15 cellular contexts compared by ENCODE assay signal in genomic region chr3:72339750-72340025, GRCh38.
DNase-seq lines count a peak whose midpoint lies in the region; ATAC-seq and TF ChIP-seq lines count a peak whose summit lies in the region.
"Had no signal": no experiment of that assay in that cellular context is flagged by ENCODE, and none has a peak within 500 bp of the region (broad histone marks: within the 10 kb centered on the region; RNA-seq: fewer than 3 reads in every experiment).

No MANE protein-coding gene starts in this region.

- H2BK120ac ChIP-seq in IMR-90 (ENCODE audit: low read depth, low read length) = peak overlapping the region; percentile 45; the same call in 1 of the 2 replicates
- H2BK120ac ChIP-seq in mesenchymal stem cell (ENCODE audit: low read depth, low read length) = no peak overlapping the region

- H4K8ac ChIP-seq in IMR-90 (ENCODE audit: low read depth in 2 of 2, low read length in 2 of 2) (peak overlapping the region; percentile 5 to 56; a peak in 1 of 4 replicates), mesenchymal stem cell (ENCODE audit: low read length) (peak overlapping the region; percentile 30)

- H3K4ac ChIP-seq in IMR-90 (ENCODE audit: low read depth, low read length) (peak overlapping the region; percentile 83), mesenchymal stem cell (ENCODE audit: low read depth in 1 of 2, low read length in 2 of 2) (peak overlapping the region in 1 of 2 experiments; percentile 88)

- POLR2A ChIA-PET in IMR-90 (lab: Charles Lee; ENCODE audit: unreplicated experiment) = no interaction called here

- H3K9ac ChIP-seq in IMR-90 (ENCODE audit: low read depth, low read length) (no peak overlapping the region), mesenchymal stem cell (ENCODE audit: low read length) (peak overlapping the region; percentile 31)
- H3K9ac ChIP-seq: BLaER1 had no signal

- H2BK5ac ChIP-seq in IMR-90 (ENCODE audit: low read depth, low read length, poor library complexity, severe bottlenecking) = peak overlapping the region; percentile 79
- no peak overlapping the region for H2BK5ac ChIP-seq in mesenchymal stem cell (ENCODE audit: low read depth, low read length, poor library complexity, severe bottlenecking)

- H2AFZ ChIP-seq in IMR-90 (replicated peaks; ENCODE audit: low read length, poor library complexity) (peak overlapping the region; percentile 36), mesenchymal stem cell (ENCODE audit: low read depth, low read length) (peak overlapping the region; percentile 34)

- peak overlapping the region; percentile 27 for H3K27ac ChIP-seq in IMR-90 (ENCODE audit: insufficient read depth, low read length)
- H3K27ac ChIP-seq in adrenal gland = peak overlapping the region in 3 of 5 donors; percentile 33 to 58 (median 55)
- H3K27ac ChIP-seq in mesenchymal stem cell (ENCODE audit: low read length, poor library complexity, severe bottlenecking) = peak overlapping the region; percentile 35
- H3K27ac ChIP-seq in stomach = peak overlapping the region in 4 of 5 donors; percentile 10 to 55 (median 40)
- H3K27ac ChIP-seq: BLaER1 had no signal

- peak overlapping the region; percentile 23 for H2BK20ac ChIP-seq in IMR-90 (ENCODE audit: low read depth, low read length)

- DNase-seq in IMR-90 = no peak
- DNase-seq in adrenal gland = no peak
- no peak for DNase-seq in mesenchymal stem cell
- DNase-seq in stomach = no peak
- DNase-seq in LoVo (ENCODE audit: low spot score) = no peak
- DNase-seq: activated CD4-positive, alpha-beta T cell treated with anti-CD3 and anti-CD28 coated beads for 48 hours; cerebellar nuclear complex; DMS 273 treated with DMSO at 0.1 percent for 48 hours; effector memory CD8-positive, alpha-beta T cell; NCI-H526 treated with DMSO at 0.1 percent for 48 hours; stimulated activated CD4-positive, alpha-beta T cell treated with anti-CD3 and anti-CD28 coated beads, Interleukin-2, amount 100 ng/mL, for 48 hours had no signal

- H3K27me3 ChIP-seq in IMR-90 (ENCODE audit: control insufficient read depth, insufficient read depth, low read length) (no peaks in the 10 kb centered on the region), adrenal gland (no peaks in the 10 kb centered on the region), mesenchymal stem cell (ENCODE audit: control insufficient read depth in 1 of 2, insufficient read depth in 1 of 2, low read length in 2 of 2) (peaks cover 0 to 3% of the 10 kb centered on the region in 2 experiments), stomach (no peaks in the 10 kb centered on the region)
- H3K27me3 ChIP-seq: BLaER1 had no signal

- H2BK12ac ChIP-seq in mesenchymal stem cell (ENCODE audit: low read length in 2 of 2) = peak overlapping the region; percentile 4 to 99

- H3K56ac ChIP-seq in IMR-90 (ENCODE audit: extremely low read depth, insufficient read depth, low read length) = no peak overlapping the region

- BruUV-seq in IMR-90 (replicated peaks; lab: Mats Ljungman, UMichigan) = no TSS peak

- no peak for TF ChIP-seq CTCF in IMR-90 (conservative IDR thresholded peaks at IDR 0.05; ENCODE audit: low read depth, low read length)
- no peak for TF ChIP-seq CTCF in adrenal gland (IDR thresholded peaks at IDR 0.05)
- TF ChIP-seq CTCF in stomach (IDR thresholded peaks at IDR 0.05) = no peak

- H2AK5ac ChIP-seq in IMR-90 (ENCODE audit: low read depth, low read length) = peak overlapping the region; percentile 72
- H2AK5ac ChIP-seq in mesenchymal stem cell (ENCODE audit: low read length, severe bottlenecking) = peak overlapping the region; percentile 7

- peaks cover 15% of the 10 kb centered on the region for H3K4me1 ChIP-seq in IMR-90 (ENCODE audit: control insufficient read depth, insufficient read depth, low read length)
- peaks cover 0 to 3% of the 10 kb centered on the region in 2 donors for H3K4me1 ChIP-seq in adrenal gland (replicated peaks in 1 of 2)
- H3K4me1 ChIP-seq in mesenchymal stem cell (ENCODE audit: control insufficient read depth, insufficient read depth, low read depth, low read length) = peaks cover 24% of the 10 kb centered on the region
- H3K4me1 ChIP-seq in stomach = peaks cover 0 to 51% (median 20%) of the 10 kb centered on the region in 4 donors

- no peaks in the 10 kb centered on the region for H4K20me1 ChIP-seq in IMR-90 (ENCODE audit: insufficient read depth, low read length)
- H4K20me1 ChIP-seq: BLaER1 had no signal

- H3K14ac ChIP-seq in IMR-90 (replicated peaks; ENCODE audit: low read depth, low read length) (peak overlapping the region; percentile 31; the same call in 1 of the 2 replicates), mesenchymal stem cell (ENCODE audit: low read length in 2 of 2) (peak overlapping the region in 1 of 2 experiments; percentile 88)

- CTCF ChIA-PET in IMR-90 (lab: Yijun Ruan, JAX) = interaction anchor here (0.5 to 0.9 kb wide), 2 partner anchors 17 to 90 kb away, joined by 3 to 4 read pairs; no protein-coding TSS in a partner anchor

- peaks cover 25% of the 10 kb centered on the region for H3K9me1 ChIP-seq in IMR-90 (ENCODE audit: insufficient read depth, low read length)

- TF ChIP-seq RAD21 in IMR-90 (IDR thresholded peaks at IDR 0.05; ENCODE audit: low read length) = no peak

- peak overlapping the region; percentile 75 for H2AK9ac ChIP-seq in IMR-90 (replicated peaks; ENCODE audit: low read depth, low read length, poor library complexity)

- H3K23ac ChIP-seq in IMR-90 (ENCODE audit: low read depth, low read length) (no peak overlapping the region), mesenchymal stem cell (ENCODE audit: low read length in 2 of 2) (no peak overlapping the region)

- H3K9me3 ChIP-seq in IMR-90 (ENCODE audit: control insufficient read depth, insufficient read depth, low read length) = no peaks in the 10 kb centered on the region
- H3K9me3 ChIP-seq in adrenal gland (replicated peaks in 1 of 3) = no peaks in the 10 kb centered on the region
- H3K9me3 ChIP-seq in mesenchymal stem cell (ENCODE audit: control insufficient read depth, low read length) = no peaks in the 10 kb centered on the region
- no peaks in the 10 kb centered on the region for H3K9me3 ChIP-seq in stomach
- H3K9me3 ChIP-seq: BLaER1 had no signal

- dilution Hi-C loops in IMR-90 (cut with HindIII; ENCODE audit: low sequenced_read_pairs, unreplicated experiment) = no loop called here

- H3K4me3 ChIP-seq in IMR-90 (ENCODE audit: insufficient read depth, low read depth, low read length) (no peak overlapping the region), adrenal gland (no peak overlapping the region), mesenchymal stem cell (ENCODE audit: insufficient read depth in 1 of 2, low read depth in 1 of 2, low read length in 2 of 2) (no peak overlapping the region), stomach (no peak overlapping the region)
- H3K4me3 ChIP-seq: BLaER1 had no signal

- no CpG with 5 or more reads among the region's 4 CpGs for WGBS in IMR-90 (ENCODE audit: extremely low coverage in 2 of 2, insufficient read length in 1 of 2), 2 experiments
- 77 to 100% (median 85%) methylated on average over 2 to 4 of the region's 4 CpGs for WGBS in adrenal gland, 4 donors
- 36% methylated on average over 1 of the region's 4 CpGs for WGBS in mesenchymal stem cell
- 58 to 75% (median 67%) methylated on average over 4 of the region's 4 CpGs for WGBS in stomach, 5 donors

- H3K18ac ChIP-seq in IMR-90 (ENCODE audit: low read depth, low read length) (peak overlapping the region; percentile 14; the same call in 1 of the 2 replicates), mesenchymal stem cell (ENCODE audit: low read depth in 1 of 2, low read length in 2 of 2) (peak overlapping the region; percentile 1 to 97)

- H2BK15ac ChIP-seq in IMR-90 (ENCODE audit: low read depth, low read length) (peak overlapping the region; percentile 32; the same call in 2 of the 3 replicates), mesenchymal stem cell (ENCODE audit: low read depth, poor library complexity, severe bottlenecking) (no peak overlapping the region)

- no peaks in the 10 kb centered on the region for H3K79me1 ChIP-seq in IMR-90 (ENCODE audit: low read depth in 1 of 2, low read length in 2 of 2)
- no peaks in the 10 kb centered on the region for H3K79me1 ChIP-seq in mesenchymal stem cell (replicated peaks; ENCODE audit: low read length, poor library complexity, severe bottlenecking)

- in situ Hi-C loops in IMR-90 (cut with MboI; ENCODE audit: low sequenced_read_pairs) = no loop called here

- TF ChIP-seq EP300 in stomach (IDR thresholded peaks at IDR 0.05) = no peak

- TF ChIP-seq POLR2A in IMR-90 (IDR thresholded peaks at IDR 0.05; ENCODE audit: low read depth, low read length) = no peak
- no peak for TF ChIP-seq POLR2A in adrenal gland (IDR thresholded peaks at IDR 0.05)
- no peak for TF ChIP-seq POLR2A in stomach (IDR thresholded peaks at IDR 0.05)

- intact Hi-C loops in IMR-90 (cut with micrococcal nuclease) (loop anchor here (5.0 kb wide), 1 partner anchor 67 kb away; no protein-coding TSS in a partner anchor), adrenal gland (cut with DNase I) (no loop called here), stomach (cut with DNase I; ENCODE audit: low total_unique reads) (no loop called here)

- peak overlapping the region; percentile 23; the same call in 1 of the 2 replicates for H4K5ac ChIP-seq in IMR-90 (ENCODE audit: low read depth, low read length)

- H3K4me2 ChIP-seq in IMR-90 (ENCODE audit: low read depth, low read length) (no peak overlapping the region), mesenchymal stem cell (ENCODE audit: low read length, poor library complexity, severe bottlenecking) (no peak overlapping the region)

- ATAC-seq in IMR-90 (ENCODE audit: low read depth) (peak; percentile 3; the same call in 1 of the 2 replicates), HG03521 (IDR thresholded peaks at IDR 0.05; ENCODE audit: unreplicated experiment) (no peak), HG02884 (IDR thresholded peaks at IDR 0.05; ENCODE audit: unreplicated experiment) (no peak)
- ATAC-seq: effector memory CD8-positive, alpha-beta T cell; sciatic nerve had no signal

- H3K36me3 ChIP-seq in IMR-90 (ENCODE audit: control insufficient read depth, insufficient read depth, low read length) (no peaks in the 10 kb centered on the region), adrenal gland (replicated peaks in 1 of 2) (no peaks in the 10 kb centered on the region), mesenchymal stem cell (ENCODE audit: control insufficient read depth in 1 of 2, insufficient read depth in 2 of 2, low read depth in 1 of 2, low read length in 2 of 2) (no peaks in the 10 kb centered on the region), stomach (no peaks in the 10 kb centered on the region)
- H3K36me3 ChIP-seq: BLaER1 had no signal

- peak overlapping the region; percentile 67; the same call in 1 of the 2 replicates for H4K91ac ChIP-seq in IMR-90 (ENCODE audit: insufficient read depth, low read depth, low read length)
- peak overlapping the region; percentile 65 for H4K91ac ChIP-seq in mesenchymal stem cell (ENCODE audit: low read length)

TF ChIP-seq in IMR-90, 13 proteins besides CTCF, POLR2A, EP300 and RAD21 (continues in another document):
- no peak for TF ChIP-seq RFX5 (IDR thresholded peaks at IDR 0.05; ENCODE audit: low read depth, low read length)
